Comparison of ENCODE assay signal across 27 cellular contexts in genomic region chr9:81563739-81564138, GRCh38.
"Had no signal": no experiment of that assay in that cellular context is flagged by ENCODE, and none has a peak within 500 bp of the region (broad histone marks: within the 10 kb centered on the region; RNA-seq: fewer than 3 reads in every experiment).

No MANE protein-coding gene starts in this region.

- DNase-seq: activated CD4-positive, alpha-beta memory T cell treated with anti-CD3 and anti-CD28 coated beads for 36 hours; activated CD4-positive, alpha-beta T cell treated with anti-CD3 and anti-CD28 coated beads for 36 hours; activated CD4-positive, alpha-beta T cell treated with anti-CD3 and anti-CD28 coated beads, Interleukin-2, amount 10 ng/mL, durations not matched to agents 24 days and 14 days; activated CD4-positive, CD25-positive, alpha-beta regulatory T cell; activated CD4-positive, CD25-positive, alpha-beta regulatory T cell treated with anti-CD3 and anti-CD28 coated beads, Interleukin-2, amount 50 U/mL, for 72 hours; activated CD8-positive, alpha-beta memory T cell treated with anti-CD3 and anti-CD28 coated beads, Interleukin-2, amount 10 ng/mL, durations not matched to agents 7 days and 5 days; activated CD8-positive, alpha-beta memory T cell treated with anti-CD3 and anti-CD28 coated beads, Interleukin-2, amount 50 U/mL, for 4 hours; activated CD8-positive, alpha-beta T cell treated with anti-CD3 and anti-CD28 coated beads, Interleukin-2, amount 10 ng/mL, durations not matched to agents 7 days and 5 days; activated effector memory CD4-positive, alpha-beta T cell treated with anti-CD3 and anti-CD28 coated beads, Interleukin-2, amount 50 U/mL, for 16 hours; activated naive CD4-positive, alpha-beta T cell treated with anti-CD3 and anti-CD28 coated beads for 36 hours; activated naive CD8-positive, alpha-beta T cell treated with anti-CD3 and anti-CD28 coated beads for 36 hours; activated naive CD8-positive, alpha-beta T cell treated with anti-CD3 and anti-CD28 coated beads, Interleukin-2, amount 50 U/mL, for 24 hours; activated T-cell treated with anti-CD3 and anti-CD28 coated beads, Interleukin-2, amount 50 U/mL, for 1 hour; activated T-cell treated with anti-CD3 and anti-CD28 coated beads, Interleukin-2, amount 50 U/mL, for 48 hours; adrenal gland; aorta; body of pancreas; cortex of kidney; dermis blood vessel endothelial cell; effector CD4-positive, alpha-beta T cell; effector memory CD8-positive, alpha-beta T cell; erythroblast; foreskin keratinocyte; head of caudate nucleus; T-helper 2 cell had no signal

- H3K27me3 ChIP-seq: adrenal gland, body of pancreas, esophagus muscularis mucosa, foreskin keratinocyte, gastroesophageal sphincter had no signal

- H3K4me3 ChIP-seq: adrenal gland, body of pancreas, esophagus muscularis mucosa, gastroesophageal sphincter had no signal

- H3K9me3 ChIP-seq: adrenal gland, body of pancreas, esophagus muscularis mucosa, gastroesophageal sphincter had no signal

- H3K27ac ChIP-seq: esophagus muscularis mucosa, foreskin keratinocyte, gastroesophageal sphincter had no signal

- H3K36me3 ChIP-seq: adrenal gland, esophagus muscularis mucosa, gastroesophageal sphincter had no signal

- ATAC-seq: activated CD4-positive, alpha-beta T cell treated with anti-CD3 and anti-CD28 coated beads for 36 hours; activated CD8-positive, alpha-beta memory T cell treated with anti-CD3 and anti-CD28 coated beads, Interleukin-2, amount 10 ng/mL, durations not matched to agents 7 days and 5 days; activated CD8-positive, alpha-beta T cell treated with anti-CD3 and anti-CD28 coated beads, Interleukin-2, amount 10 ng/mL, durations not matched to agents 7 days and 5 days; activated naive CD8-positive, alpha-beta T cell treated with anti-CD3 and anti-CD28 coated beads, Interleukin-2, amount 50 U/mL, for 24 hours; body of pancreas; effector memory CD8-positive, alpha-beta T cell; foreskin keratinocyte; gastroesophageal sphincter had no signal
